In genomic region chr6:134415681-134416080, GRCh38 we compare ENCODE assay signal across 20 cellular contexts.
DNase-seq lines count a peak whose midpoint lies in the region; ATAC-seq, FAIRE-seq and TF ChIP-seq lines count a peak whose summit lies in the region.
"Had no signal": no experiment of that assay in that cellular context is flagged by ENCODE, and none has a peak within 500 bp of the region (broad histone marks: within the 10 kb centered on the region; RNA-seq: fewer than 3 reads in every experiment).

No MANE protein-coding gene starts in this region.

- POLR2A ChIA-PET in A549 (lab: Yijun Ruan, JAX): no interaction called here
- POLR2A ChIA-PET in naive thymus-derived CD4-positive, alpha-beta T cell (lab: Charles Lee): interaction anchor here (0.7 kb wide), 1 partner anchor 143 kb away, joined by 4 read pairs; no protein-coding TSS in a partner anchor

- no peak for TF ChIP-seq RAD21 in A549 (conservative IDR thresholded peaks at IDR 0.05 in 1 of 2, IDR thresholded peaks at IDR 0.05 in 1 of 2)

- H3K9ac ChIP-seq in BLaER1 treated with 17β-estradiol and CSF1 and Interleukin-3, amounts not matched to agents 10 nM and 100 nM: peak overlapping the region; percentile 29 to 86 (median 66); a peak in 18 of 22 replicates

- peaks cover 0 to 13% (median 4%) of the 10 kb centered on the region in 5 donors for H3K36me3 Mint-ChIP-seq in naive thymus-derived CD4-positive, alpha-beta T cell

- TF ChIP-seq POLR2A in A549 (IDR thresholded peaks at IDR 0.05; ENCODE audit: low read length): no peak

- 79% methylated on average over 4 of the region's 4 CpGs for WGBS in A549 (ENCODE audit: missing lambda C conversion rate)

- TF ChIP-seq EP300 in A549 (IDR thresholded peaks at IDR 0.05): no peak

- H4K20me1 ChIP-seq in BLaER1 treated with 17β-estradiol and CSF1 and Interleukin-3, amounts not matched to agents 10 nM and 100 nM: no peaks in the 10 kb centered on the region

- H3K4me3 ChIP-seq in A549: no peak overlapping the region
- H3K4me3 ChIP-seq in BLaER1 treated with 17β-estradiol and CSF1 and Interleukin-3, amounts not matched to agents 10 nM and 100 nM: no peak overlapping the region
- no peak overlapping the region for H3K4me3 ChIP-seq in naive thymus-derived CD4-positive, alpha-beta T cell (ENCODE audit: low read length)
- H3K4me3 ChIP-seq: prostate gland, tibial artery had no signal

- no peak for FAIRE-seq in A549 (lab: Jason Lieb, UNC)
- FAIRE-seq: D721Med had no signal

- peak overlapping the region in 2 of 10 donors; percentile 4 to 54 for H3K4me3 Mint-ChIP-seq in naive thymus-derived CD4-positive, alpha-beta T cell
- H3K4me3 Mint-ChIP-seq: activated T-helper 1 cell treated with anti-CD3 and anti-CD28 coated beads, Interleukin-12 subunit alpha, Interleukin-12 subunit beta, Interleukin-2, Interleukin-4 antibody, amounts not matched to agents 30 ng/mL and 10 ng/mL and 1 ng/mL, durations not matched to agents 14 hours and 24 hours and 36 hours; naive thymus-derived CD8-positive, alpha-beta T cell had no signal

- peaks cover 0 to 4% (median 0%) of the 10 kb centered on the region in 5 donors for H3K27me3 Mint-ChIP-seq in naive thymus-derived CD4-positive, alpha-beta T cell

- peaks cover 8% of the 10 kb centered on the region; the same call in 2 of the 3 replicates for H3K9me3 ChIP-seq in A549
- peaks cover 17 to 42% (median 29%) of the 10 kb centered on the region in 11 experiments; a peak in 20 of 22 replicates for H3K9me3 ChIP-seq in BLaER1 treated with 17β-estradiol and CSF1 and Interleukin-3, amounts not matched to agents 10 nM and 100 nM (replicated peaks in 1 of 11)
- H3K9me3 ChIP-seq in naive thymus-derived CD4-positive, alpha-beta T cell (ENCODE audit: control insufficient read depth in 2 of 3, low read length in 3 of 3): no peaks in the 10 kb centered on the region
- H3K9me3 ChIP-seq: prostate gland had no signal

- no peak for TF ChIP-seq CTCF in A549 (IDR thresholded peaks at IDR 0.05)

- CTCF ChIA-PET in A549 (lab: Yijun Ruan, JAX): interaction anchor here (0.7 kb wide), 1 partner anchor 307 kb away, joined by 3 read pairs; no protein-coding TSS in a partner anchor
- CTCF ChIA-PET in naive thymus-derived CD4-positive, alpha-beta T cell (lab: Charles Lee): no interaction called here

- ATAC-seq in A549 (no peak), HG02642 (IDR thresholded peaks at IDR 0.05; ENCODE audit: poor library complexity, unreplicated experiment) (no peak)
- ATAC-seq in naive thymus-derived CD4-positive, alpha-beta T cell: no peak
- ATAC-seq: left colon had no signal

- no peak for DNase-seq in A549 (ENCODE audit: low read depth in 1 of 2, low spot score in 1 of 2)
- DNase-seq in NCI-H526 (lab: John Stamatoyannopoulos, UW): peak; percentile 48 to 59
- no peak for DNase-seq in naive thymus-derived CD4-positive, alpha-beta T cell
- DNase-seq in G401 (ENCODE audit: low spot score): no peak
- no peak for DNase-seq in stimulated activated CD8-positive, alpha-beta memory T cell treated with anti-CD3 and anti-CD28 coated beads, Interleukin-4, amount 100 ng/mL, for 48 hours
- DNase-seq: left colon; mesendoderm; naive thymus-derived CD8-positive, alpha-beta T cell; NCI-H2029 treated with DMSO at 0.1 percent for 48 hours; NCI-H524 treated with DMSO at 0.1 percent for 48 hours; SHP77; stimulated activated CD4-positive, alpha-beta T cell treated with anti-CD3 and anti-CD28 coated beads, Interleukin-2, amount 100 ng/mL, for 24 hours; stimulated activated naive CD4-positive, alpha-beta T cell treated with Interleukin-2 at 50 U/mL for 16 hours; tibial artery had no signal

- H3K4me1 Mint-ChIP-seq in naive thymus-derived CD4-positive, alpha-beta T cell: peaks cover 6 to 31% (median 19%) of the 10 kb centered on the region in 7 donors

- no peaks in the 10 kb centered on the region for H3K36me3 ChIP-seq in BLaER1 treated with 17β-estradiol and CSF1 and Interleukin-3, amounts not matched to agents 10 nM and 100 nM
- H3K36me3 ChIP-seq in naive thymus-derived CD4-positive, alpha-beta T cell (ENCODE audit: control insufficient read depth in 2 of 3, insufficient read depth in 3 of 3, low read length in 3 of 3): no peaks in the 10 kb centered on the region
- H3K36me3 ChIP-seq: prostate gland, tibial artery had no signal

- peaks cover 1 to 19% (median 10%) of the 10 kb centered on the region in 11 donors for H3K9me3 Mint-ChIP-seq in naive thymus-derived CD4-positive, alpha-beta T cell

- H3K27ac ChIP-seq in A549: peak overlapping the region; percentile 54 to 73; a peak in 5 of 6 replicates
- peak overlapping the region; percentile 77 to 99 (median 82) for H3K27ac ChIP-seq in BLaER1 treated with 17β-estradiol and CSF1 and Interleukin-3, amounts not matched to agents 10 nM and 100 nM
- H3K27ac ChIP-seq in naive thymus-derived CD4-positive, alpha-beta T cell (ENCODE audit: low read depth, low read length): no peak overlapping the region
- H3K27ac ChIP-seq: prostate gland, tibial artery had no signal

- in situ Hi-C loops in G401 (cut with HindIII; ENCODE audit: low sequenced_read_pairs): no loop called here

- H3K27me3 ChIP-seq in BLaER1 treated with 17β-estradiol and CSF1 and Interleukin-3, amounts not matched to agents 10 nM and 100 nM: no peaks in the 10 kb centered on the region
- H3K27me3 ChIP-seq in naive thymus-derived CD4-positive, alpha-beta T cell (ENCODE audit: control insufficient read depth in 2 of 2, insufficient read depth in 2 of 2, low read length in 2 of 2): no peaks in the 10 kb centered on the region
- H3K27me3 ChIP-seq: tibial artery had no signal

- peak overlapping the region; percentile 44 for H3K4me2 ChIP-seq in A549
- peak overlapping the region; percentile 71 to 94 (median 85) for H3K4me2 ChIP-seq in BLaER1 treated with 17β-estradiol and CSF1 and Interleukin-3, amounts not matched to agents 10 nM and 100 nM

- H3K27ac Mint-ChIP-seq in naive thymus-derived CD4-positive, alpha-beta T cell: peak overlapping the region in 5 of 9 donors; percentile 1 to 61 (median 22)
- H3K27ac Mint-ChIP-seq: activated naive CD4-positive, alpha-beta T cell treated with anti-CD3 and anti-CD28 coated beads, Interleukin-2, amount 50 U/mL, for 72 hours had no signal

- intact Hi-C loops in naive thymus-derived CD4-positive, alpha-beta T cell (cut with micrococcal nuclease): no loop called here

- H3K4me1 ChIP-seq in A549: peaks cover 17% of the 10 kb centered on the region; the same call in 2 of the 3 replicates
- peaks cover 54 to 97% (median 64%) of the 10 kb centered on the region in 10 experiments for H3K4me1 ChIP-seq in BLaER1 treated with 17β-estradiol and CSF1 and Interleukin-3, amounts not matched to agents 10 nM and 100 nM
- no peaks in the 10 kb centered on the region for H3K4me1 ChIP-seq in naive thymus-derived CD4-positive, alpha-beta T cell (ENCODE audit: control insufficient read depth in 2 of 2, insufficient read depth in 2 of 2, low read length in 2 of 2)
- H3K4me1 ChIP-seq: prostate gland had no signal

TF ChIP-seq in A549, 52 proteins besides CTCF, POLR2A, EP300 and RAD21:
- TF ChIP-seq POLR2AphosphoS2 (conservative IDR thresholded peaks at IDR 0.05; ENCODE audit: low read length) (no peak), RNF2 (IDR thresholded peaks at IDR 0.05; ENCODE audit: borderline replicate concordance, low read depth) (no peak), ZSCAN20 (CRISPR knock-in tag; IDR thresholded peaks at IDR 0.05) (no peak), NR3C1 (IDR thresholded peaks at IDR 0.05) (no peak), HDAC2 (IDR thresholded peaks at IDR 0.05) (no peak), CBX2 (IDR thresholded peaks at IDR 0.05; ENCODE audit: borderline replicate concordance, low read depth) (no peak), SMC3 (IDR thresholded peaks at IDR 0.05) (no peak), TFCP2L1 (CRISPR knock-in tag; IDR thresholded peaks at IDR 0.05) (no peak), CEBPB (IDR thresholded peaks at IDR 0.05) (no peak), EHMT2 (IDR thresholded peaks at IDR 0.05; ENCODE audit: low read depth) (no peak), ZFP36 (IDR thresholded peaks at IDR 0.05; ENCODE audit: borderline replicate concordance, partially characterized antibody) (no peak), HMGXB4 (CRISPR knock-in tag; IDR thresholded peaks at IDR 0.05; ENCODE audit: borderline replicate concordance) (no peak), FOSL2 (IDR thresholded peaks at IDR 0.05) (no peak), FOSL2 (CRISPR knock-in tag; IDR thresholded peaks at IDR 0.05) (no peak)
- TF ChIP-seq, protein P1, sequence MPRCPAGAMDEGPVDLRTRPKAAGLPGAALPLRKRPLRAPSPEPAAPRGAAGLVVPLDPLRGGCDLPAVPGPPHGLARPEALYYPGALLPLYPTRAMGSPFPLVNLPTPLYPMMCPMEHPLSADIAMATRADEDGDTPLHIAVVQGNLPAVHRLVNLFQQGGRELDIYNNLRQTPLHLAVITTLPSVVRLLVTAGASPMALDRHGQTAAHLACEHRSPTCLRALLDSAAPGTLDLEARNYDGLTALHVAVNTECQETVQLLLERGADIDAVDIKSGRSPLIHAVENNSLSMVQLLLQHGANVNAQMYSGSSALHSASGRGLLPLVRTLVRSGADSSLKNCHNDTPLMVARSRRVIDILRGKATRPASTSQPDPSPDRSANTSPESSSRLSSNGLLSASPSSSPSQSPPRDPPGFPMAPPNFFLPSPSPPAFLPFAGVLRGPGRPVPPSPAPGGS (IDR thresholded peaks at IDR 0.05): no peak
- TF ChIP-seq, protein P2, sequence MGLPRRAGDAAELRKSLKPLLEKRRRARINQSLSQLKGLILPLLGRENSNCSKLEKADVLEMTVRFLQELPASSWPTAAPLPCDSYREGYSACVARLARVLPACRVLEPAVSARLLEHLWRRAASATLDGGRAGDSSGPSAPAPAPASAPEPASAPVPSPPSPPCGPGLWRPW (IDR thresholded peaks at IDR 0.05): no peak

Comparison
In these comparisons a context has a peak if more than half of its experiments do, and no peak if none do; other contexts are left out.
1. DNase-seq: peak in NCI-H526 (2 of 2); none in A549 (0 of 2), naive thymus-derived CD4-positive, alpha-beta T cell (0 of 9), G401 (single experiment) and stimulated activated CD8-positive, alpha-beta memory T cell treated with anti-CD3 and anti-CD28 coated beads, Interleukin-4, amount 100 ng/mL, for 48 hours (single experiment).